25 cellular contexts compared by ENCODE assay signal in the genomic region with DNA sequence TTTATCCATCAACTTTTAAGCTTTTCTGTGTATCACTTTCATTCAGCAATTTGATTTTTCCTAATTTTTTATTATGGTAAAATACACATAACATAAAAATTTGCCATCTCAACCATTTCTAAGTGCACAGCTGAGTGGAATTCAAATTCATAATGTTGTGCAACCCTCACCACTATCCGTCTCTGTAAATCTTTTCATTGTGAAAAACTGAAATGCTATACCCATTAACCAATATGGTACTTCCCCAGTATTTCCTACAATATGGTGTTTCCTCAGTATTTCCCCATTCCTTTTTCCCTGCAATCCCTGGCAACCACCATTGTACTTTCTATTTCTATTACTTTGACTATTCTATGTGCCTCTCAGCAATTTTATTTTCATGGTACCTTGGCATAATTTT.
"Had no signal": no experiment of that assay in that cellular context is flagged by ENCODE, and none has a peak within 500 bp of the region (broad histone marks: within the 10 kb centered on the region; RNA-seq: fewer than 3 reads in every experiment).

No MANE protein-coding gene starts in this region.

- H3K27me3 Mint-ChIP-seq: progenitor cell of endocrine pancreas; stimulated activated naive CD8-positive, alpha-beta T cell treated with anti-CD3 and anti-CD28 coated beads, Interleukin-15, Interleukin-2, amounts not matched to agents 100 ng/mL and 50 ng/mL, for 24 hours; type B pancreatic cell had no signal

- H3K4me1 ChIP-seq: left lung, right atrium auricular region, tibial nerve, uterus had no signal

- H3K27ac ChIP-seq: left lung, lower lobe of right lung, ovary, right atrium auricular region, spleen, tibial nerve, uterus had no signal

- ATAC-seq: left colon; left lung; lower lobe of right lung; mucosa of descending colon; naive thymus-derived CD4-positive, alpha-beta T cell; natural killer cell treated with Interleukin-12 subunit alpha and Interleukin-12 subunit beta and Interleukin-15 and Interleukin-18, amount 100 ng/mL, for 72 hours; sciatic nerve; stimulated activated effector memory CD8-positive, alpha-beta T cell treated with anti-CD3 and anti-CD28 coated beads, Interleukin-12 subunit alpha, Interleukin-12 subunit beta, amount 100 ng/mL, for 72 hours had no signal

- H3K4me3 Mint-ChIP-seq: immature natural killer cell; naive thymus-derived CD4-positive, alpha-beta T cell; natural killer cell treated with Interleukin-12 subunit alpha and Interleukin-12 subunit beta and Interleukin-15 and Interleukin-18, amount 100 ng/mL, for 72 hours; stimulated activated effector memory CD8-positive, alpha-beta T cell treated with anti-CD3 and anti-CD28 coated beads, Interleukin-12 subunit alpha, Interleukin-12 subunit beta, amount 100 ng/mL, for 72 hours; stimulated activated naive CD8-positive, alpha-beta T cell treated with anti-CD3 and anti-CD28 coated beads, Interleukin-15, Interleukin-2, amounts not matched to agents 100 ng/mL and 50 ng/mL, for 24 hours; type B pancreatic cell had no signal

- H3K27ac Mint-ChIP-seq: immature natural killer cell; naive thymus-derived CD4-positive, alpha-beta T cell; natural killer cell treated with Interleukin-12 subunit alpha and Interleukin-12 subunit beta and Interleukin-15 and Interleukin-18, amount 100 ng/mL, for 72 hours; progenitor cell of endocrine pancreas; stimulated activated effector memory CD8-positive, alpha-beta T cell treated with anti-CD3 and anti-CD28 coated beads, Interleukin-12 subunit alpha, Interleukin-12 subunit beta, amount 100 ng/mL, for 72 hours; stimulated activated naive CD8-positive, alpha-beta T cell treated with anti-CD3 and anti-CD28 coated beads, Interleukin-15, Interleukin-2, amounts not matched to agents 100 ng/mL and 50 ng/mL, for 24 hours; type B pancreatic cell had no signal

- H3K27me3 ChIP-seq: left lung, ovary, right atrium auricular region, spleen, tibial nerve, uterus had no signal

- H3K9me3 ChIP-seq: left lung, lower lobe of right lung, mucosa of descending colon, ovary, uterus had no signal

- H3K36me3 Mint-ChIP-seq: natural killer cell treated with Interleukin-12 subunit alpha and Interleukin-12 subunit beta and Interleukin-15 and Interleukin-18, amount 100 ng/mL, for 72 hours; stimulated activated effector memory CD8-positive, alpha-beta T cell treated with anti-CD3 and anti-CD28 coated beads, Interleukin-12 subunit alpha, Interleukin-12 subunit beta, amount 100 ng/mL, for 72 hours; type B pancreatic cell had no signal

- H3K4me3 ChIP-seq: left lung, lower lobe of right lung, mucosa of descending colon, ovary, right atrium auricular region, spleen, tibial nerve, uterus had no signal

- H3K9me3 Mint-ChIP-seq: natural killer cell treated with Interleukin-12 subunit alpha and Interleukin-12 subunit beta and Interleukin-15 and Interleukin-18, amount 100 ng/mL, for 72 hours; stimulated activated effector memory CD8-positive, alpha-beta T cell treated with anti-CD3 and anti-CD28 coated beads, Interleukin-12 subunit alpha, Interleukin-12 subunit beta, amount 100 ng/mL, for 72 hours; stimulated activated naive CD8-positive, alpha-beta T cell treated with anti-CD3 and anti-CD28 coated beads, Interleukin-15, Interleukin-2, amounts not matched to agents 100 ng/mL and 50 ng/mL, for 24 hours; type B pancreatic cell had no signal

- DNase-seq: hypothalamus; immature natural killer cell; kidney; left colon; left lung; lower lobe of right lung; mammary epithelial cell; mesenchymal stem cell; midbrain; mucosa of descending colon; naive thymus-derived CD4-positive, alpha-beta T cell; ovary; small intestine; spleen; stimulated activated CD4-positive, alpha-beta T cell treated with anti-CD3 and anti-CD28 coated beads, Interleukin-4, amount 100 ng/mL, for 24 hours; stimulated activated naive CD4-positive, alpha-beta T cell; uterus had no signal

- H3K36me3 ChIP-seq: left lung, lower lobe of right lung, ovary, right atrium auricular region, spleen, tibial nerve, uterus had no signal

- H3K4me1 Mint-ChIP-seq: immature natural killer cell had no signal
